Comparison of ENCODE assay signal across 31 cellular contexts in genomic region chr1:182279302-182279701, GRCh38.
DNase-seq lines count a peak whose midpoint lies in the region; ATAC-seq, FAIRE-seq and TF ChIP-seq lines count a peak whose summit lies in the region.
"Had no signal": no experiment of that assay in that cellular context is flagged by ENCODE, and none has a peak within 500 bp of the region (broad histone marks: within the 10 kb centered on the region; RNA-seq: fewer than 3 reads in every experiment).

No MANE protein-coding gene starts in this region.

- H3K4me1 ChIP-seq in K562 (replicated peaks in 1 of 2; ENCODE audit: control insufficient read depth in 2 of 2, insufficient read depth in 2 of 2, low read length in 2 of 2) (peaks cover 3 to 8% of the 10 kb centered on the region in 2 experiments; a peak in 3 of 5 replicates), right lobe of liver (peaks cover 0 to 17% (median 4%) of the 10 kb centered on the region in 4 donors), vagina (peaks cover 12% of the 10 kb centered on the region)
- H3K4me1 ChIP-seq: SJSA1, tibial artery had no signal

- H3K4me3 Mint-ChIP-seq in activated CD4-positive, alpha-beta memory T cell treated with anti-CD3 and anti-CD28 coated beads for 36 hours: no peak overlapping the region
- H3K4me3 Mint-ChIP-seq: activated CD4-positive, alpha-beta T cell treated with anti-CD3 and anti-CD28 coated beads, Interleukin-2, amount 10 ng/mL, durations not matched to agents 7 days and 5 days; activated naive CD8-positive, alpha-beta T cell; CD14-positive monocyte; immature natural killer cell; neural crest cell; stimulated activated naive CD8-positive, alpha-beta T cell treated with anti-CD3 and anti-CD28 coated beads, Interleukin-15, amount 100 ng/mL, for 72 hours had no signal

- no peaks in the 10 kb centered on the region for H4K20me1 ChIP-seq in K562 (replicated peaks; ENCODE audit: control insufficient read depth, insufficient read depth, low read length)

- H2AFZ ChIP-seq in K562 (ENCODE audit: low read depth, low read length): peak overlapping the region; percentile 22; the same call in 1 of the 2 replicates

- H3K27ac ChIP-seq in K562 (ENCODE audit: extremely low read depth, low read depth, low read length) (no peak overlapping the region), right lobe of liver (no peak overlapping the region), vagina (peak overlapping the region; percentile 64)
- H3K27ac ChIP-seq: RWPE1, SJSA1, tibial artery, WERI-Rb-1 had no signal

- 63% methylated on average over 5 of the region's 7 CpGs for WGBS in K562 (ENCODE audit: insufficient coverage, low coverage, missing lambda C conversion rate)
- WGBS in right lobe of liver (ENCODE audit: insufficient coverage, low coverage, low lambda C conversion rate, missing lambda C conversion rate): 42% methylated on average over 6 of the region's 7 CpGs

- H3K36me3 ChIP-seq in K562 (ENCODE audit: control insufficient read depth, insufficient read depth, low read length): no peaks in the 10 kb centered on the region
- H3K36me3 ChIP-seq in right lobe of liver: no peaks in the 10 kb centered on the region
- H3K36me3 ChIP-seq in vagina: no peaks in the 10 kb centered on the region
- H3K36me3 ChIP-seq: SJSA1, tibial artery, WERI-Rb-1 had no signal

- H3K27me3 Mint-ChIP-seq in activated CD4-positive, alpha-beta memory T cell treated with anti-CD3 and anti-CD28 coated beads for 36 hours: no peaks in the 10 kb centered on the region
- H3K27me3 Mint-ChIP-seq: activated CD4-positive, alpha-beta T cell treated with anti-CD3 and anti-CD28 coated beads, Interleukin-2, amount 10 ng/mL, durations not matched to agents 7 days and 5 days; activated naive CD8-positive, alpha-beta T cell; stimulated activated naive CD8-positive, alpha-beta T cell treated with anti-CD3 and anti-CD28 coated beads, Interleukin-15, amount 100 ng/mL, for 72 hours had no signal

- no peak for TF ChIP-seq RAD21 in K562 (CRISPR knock-in tag; conservative IDR thresholded peaks at IDR 0.05 in 1 of 2, IDR thresholded peaks at IDR 0.05 in 1 of 2)

- peaks cover 4% of the 10 kb centered on the region for H3K4me1 Mint-ChIP-seq in activated CD4-positive, alpha-beta memory T cell treated with anti-CD3 and anti-CD28 coated beads for 36 hours (ENCODE audit: low read depth)
- H3K4me1 Mint-ChIP-seq: activated CD4-positive, alpha-beta T cell treated with anti-CD3 and anti-CD28 coated beads, Interleukin-2, amount 10 ng/mL, durations not matched to agents 7 days and 5 days; CD14-positive monocyte; immature natural killer cell had no signal

- ATAC-seq in K562: no peak
- ATAC-seq in right lobe of liver: peak; percentile 36 to 74 (median 46)
- ATAC-seq in esophagus mucosa: no peak
- ATAC-seq: stimulated activated naive CD8-positive, alpha-beta T cell treated with anti-CD3 and anti-CD28 coated beads, Interleukin-15, amount 100 ng/mL, for 72 hours had no signal

- no peaks in the 10 kb centered on the region for H3K9me1 ChIP-seq in K562 (ENCODE audit: control insufficient read depth, insufficient read depth, low read length)

- H3K36me3 Mint-ChIP-seq in activated CD4-positive, alpha-beta memory T cell treated with anti-CD3 and anti-CD28 coated beads for 36 hours: no peaks in the 10 kb centered on the region
- H3K36me3 Mint-ChIP-seq: activated naive CD8-positive, alpha-beta T cell; CD14-positive monocyte; immature natural killer cell had no signal

- H3K9me3 Mint-ChIP-seq in activated CD4-positive, alpha-beta memory T cell treated with anti-CD3 and anti-CD28 coated beads for 36 hours: no peaks in the 10 kb centered on the region
- H3K9me3 Mint-ChIP-seq: activated CD4-positive, alpha-beta T cell treated with anti-CD3 and anti-CD28 coated beads, Interleukin-2, amount 10 ng/mL, durations not matched to agents 7 days and 5 days; neural crest cell; stimulated activated naive CD8-positive, alpha-beta T cell treated with anti-CD3 and anti-CD28 coated beads, Interleukin-15, amount 100 ng/mL, for 72 hours had no signal

- no peak overlapping the region for H3K27ac Mint-ChIP-seq in activated CD4-positive, alpha-beta memory T cell treated with anti-CD3 and anti-CD28 coated beads for 36 hours
- H3K27ac Mint-ChIP-seq: activated CD4-positive, alpha-beta T cell treated with anti-CD3 and anti-CD28 coated beads, Interleukin-2, amount 10 ng/mL, durations not matched to agents 7 days and 5 days; activated naive CD8-positive, alpha-beta T cell; CD14-positive monocyte; immature natural killer cell; stimulated activated naive CD8-positive, alpha-beta T cell treated with anti-CD3 and anti-CD28 coated beads, Interleukin-15, amount 100 ng/mL, for 72 hours had no signal

- peak; percentile 80 for DNase-seq in NCI-H1092 treated with DMSO at 0.1 percent for 48 hours (lab: John Stamatoyannopoulos, UW)
- DNase-seq in NCI-H1092 (lab: John Stamatoyannopoulos, UW): no peak
- no peak for DNase-seq in K562 (ENCODE audit: extremely low read depth in 1 of 4, low spot score in 3 of 4)
- DNase-seq in right lobe of liver: no peak
- DNase-seq in vagina (ENCODE audit: extremely low spot score in 2 of 2): no peak
- DNase-seq in activated CD4-positive, alpha-beta memory T cell treated with anti-CD3 and anti-CD28 coated beads for 36 hours: no peak
- no peak for DNase-seq in NCI-H446 treated with DMSO at 0.1 percent for 48 hours (lab: John Stamatoyannopoulos, UW)
- DNase-seq: 8988T; activated CD4-positive, alpha-beta T cell treated with anti-CD3 and anti-CD28 coated beads, Interleukin-2, amount 10 ng/mL, durations not matched to agents 7 days and 5 days; activated effector memory CD4-positive, alpha-beta T cell treated with anti-CD3 and anti-CD28 coated beads, Interleukin-2, amount 50 U/mL, for 16 hours; activated T-cell treated with anti-CD3 and anti-CD28 coated beads, Interleukin-2, amount 50 U/mL, for 1 hour; effector CD4-positive, alpha-beta T cell; immature natural killer cell; left colon; NCI-H1048; NCI-H446; stimulated activated CD4-positive, alpha-beta T cell treated with anti-CD3 and anti-CD28 coated beads, Interleukin-2, amount 100 ng/mL, for 24 hours; stimulated activated CD8-positive, alpha-beta memory T cell treated with anti-CD3 and anti-CD28 coated beads, Interleukin-4, amount 100 ng/mL, for 48 hours; stimulated activated naive CD8-positive, alpha-beta T cell treated with anti-CD3 and anti-CD28 coated beads, Interleukin-15, amount 100 ng/mL, for 72 hours; T1000; tibial artery; WERI-Rb-1 had no signal

- TF ChIP-seq CTCF in K562 (IDR thresholded peaks at IDR 0.05 in 2 of 3, conservative IDR thresholded peaks at IDR 0.05 in 1 of 3; ENCODE audit: insufficient read depth in 2 of 3, low read depth in 1 of 3, low read length in 3 of 3): no peak
- no peak for TF ChIP-seq CTCF in right lobe of liver (IDR thresholded peaks at IDR 0.05)
- no peak for TF ChIP-seq CTCF in vagina (IDR thresholded peaks at IDR 0.05)

- H3K9me3 ChIP-seq in K562 (replicated peaks; ENCODE audit: control insufficient read depth, insufficient read depth, low read depth, low read length) (no peaks in the 10 kb centered on the region), right lobe of liver (no peaks in the 10 kb centered on the region), vagina (no peaks in the 10 kb centered on the region)
- H3K9me3 ChIP-seq: SJSA1, tibial artery had no signal

- no peak overlapping the region; a peak in 1 of 4 replicates for H3K9ac ChIP-seq in K562 (ENCODE audit: insufficient read depth in 1 of 2, low read depth in 2 of 2, low read length in 2 of 2)

- no peaks in the 10 kb centered on the region for H3K27me3 ChIP-seq in K562 (ENCODE audit: control insufficient read depth in 2 of 2, insufficient read depth in 2 of 2, low read length in 2 of 2)
- H3K27me3 ChIP-seq in right lobe of liver: no peaks in the 10 kb centered on the region
- H3K27me3 ChIP-seq in vagina: no peaks in the 10 kb centered on the region
- H3K27me3 ChIP-seq: SJSA1, tibial artery had no signal

- FAIRE-seq in K562 (lab: Jason Lieb, UNC): no peak
- FAIRE-seq: bronchial epithelial cell, colon, G401.6 had no signal

- intact Hi-C loops in K562 (cut with micrococcal nuclease): no loop called here
- intact Hi-C loops in right lobe of liver (cut with DNase I): no loop called here
- intact Hi-C loops in vagina (cut with DNase I): no loop called here
- intact Hi-C loops in activated CD4-positive, alpha-beta memory T cell treated with anti-CD3 and anti-CD28 coated beads for 36 hours (cut with micrococcal nuclease): no loop called here

- TF ChIP-seq POLR2A in K562 (conservative IDR thresholded peaks at IDR 0.05) (no peak), right lobe of liver (IDR thresholded peaks at IDR 0.05) (no peak), vagina (IDR thresholded peaks at IDR 0.05) (no peak)

- BruUV-seq in K562 (replicated peaks; lab: Mats Ljungman, UMichigan): no TSS peak

- POLR2A ChIA-PET in K562 (lab: Yijun Ruan, JAX): interaction anchor here (1.0 to 3.2 kb wide), 6 partner anchors 8 to 112 kb away, joined by 3 to 25 read pairs (median 8); partner anchors contain the start of gene GLUL
- POLR2A ChIA-PET in activated CD4-positive, alpha-beta memory T cell treated with anti-CD3 and anti-CD28 coated beads for 36 hours (lab: Charles Lee): no interaction called here

- in situ Hi-C loops in K562 (cut with MboI): no loop called here

- H3K4me3 ChIP-seq in K562 (no peak overlapping the region), right lobe of liver (no peak overlapping the region), vagina (no peak overlapping the region)
- H3K4me3 ChIP-seq: SJSA1, tibial artery had no signal

- TF ChIP-seq EP300 in K562 (IDR thresholded peaks at IDR 0.05; ENCODE audit: low read length): no peak

- no peak overlapping the region for H3K4me2 ChIP-seq in K562 (ENCODE audit: insufficient read depth, low read length)

- CTCF ChIA-PET in K562 (lab: Yijun Ruan, JAX; ENCODE audit: low intra/inter-chr PET ratio): interaction anchor here (0.6 kb wide), 1 partner anchor 118 kb away, joined by 3 read pairs; no protein-coding TSS in a partner anchor
- CTCF ChIA-PET in activated CD4-positive, alpha-beta memory T cell treated with anti-CD3 and anti-CD28 coated beads for 36 hours (lab: Charles Lee): no interaction called here

- H3K79me2 ChIP-seq in K562 (ENCODE audit: control insufficient read depth, insufficient read depth, low read length): no peaks in the 10 kb centered on the region

TF ChIP-seq in K562, 482 proteins besides CTCF, POLR2A, EP300 and RAD21 (continues in another document):
- no peak for TF ChIP-seq ZNF23 (CRISPR knock-in tag; IDR thresholded peaks at IDR 0.05)
- TF ChIP-seq U2AF2 (optimal IDR thresholded peaks at IDR 0.05; ENCODE audit: low read depth, low read length): no peak
- TF ChIP-seq HDAC6 (IDR thresholded peaks at IDR 0.05; ENCODE audit: low read depth, low read length): no peak
- TF ChIP-seq SMARCC2 (IDR thresholded peaks at IDR 0.05; ENCODE audit: low read depth): no peak

Comparison
In these comparisons a context has a peak if more than half of its experiments do, and no peak if none do; other contexts are left out.
1. ATAC-seq: peak in right lobe of liver (4 of 4); none in K562 (single experiment) and esophagus mucosa (single experiment).